Comparison of ENCODE assay signal across 8 cellular contexts in the genomic region with DNA sequence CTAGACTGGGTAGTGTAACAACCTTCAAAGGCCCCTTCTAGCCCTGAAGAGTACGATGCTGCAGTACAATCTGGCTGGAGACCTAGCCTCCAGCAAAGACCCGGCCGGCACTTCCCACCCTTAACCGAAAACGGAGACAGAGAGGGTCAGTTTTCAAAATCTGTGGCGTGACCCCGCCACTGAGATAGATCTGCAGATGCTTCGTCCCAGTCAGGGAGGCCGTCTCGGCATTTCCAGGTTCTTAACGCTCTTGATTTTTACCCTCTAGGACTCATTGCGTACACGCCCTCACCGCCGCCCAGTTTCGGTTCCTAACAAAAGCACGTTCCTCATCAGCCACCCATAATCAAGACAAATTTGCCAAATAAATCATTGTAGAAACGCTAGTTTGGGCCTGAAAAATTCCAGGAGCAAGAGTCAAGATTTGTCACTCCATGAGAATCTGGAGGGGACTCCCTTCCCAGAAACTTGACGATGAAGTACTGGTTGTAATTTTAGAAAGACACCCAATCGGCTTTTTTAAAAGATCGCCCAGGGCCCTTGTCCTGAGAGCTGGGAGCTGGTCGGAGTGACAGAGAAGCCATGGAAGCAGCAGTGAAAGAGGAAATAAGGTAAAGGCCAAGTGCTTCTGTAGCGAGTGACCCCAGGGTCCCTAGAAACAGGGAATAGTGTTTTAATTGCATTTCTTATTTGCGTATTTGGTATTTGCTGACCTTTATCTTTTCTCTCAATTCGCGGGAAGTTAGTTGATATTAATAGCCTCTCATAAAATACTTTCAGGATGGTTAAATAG. TPM values are rescaled to one million over a fixed set of nuclear protein-coding genes. Genes with fewer than 3 reads are reported as not detected.
DNase-seq lines count a peak whose midpoint lies in the region; ATAC-seq lines count a peak whose summit lies in the region.

No MANE protein-coding gene starts in this region.

- 24 to 33% methylated on average over 22 to 23 of the region's 26 CpGs for WGBS in mesodermal cell (ENCODE audit: insufficient coverage in 2 of 2), 2 experiments

- peaks cover 25% of the 10 kb centered on the region for H3K4me1 ChIP-seq in endocrine pancreas (ENCODE audit: control insufficient read depth, insufficient read depth, low read length)
- H3K4me1 ChIP-seq in mesodermal cell (ENCODE audit: control insufficient read depth, insufficient read depth, low read length, poor library complexity, severe bottlenecking), result peaks cover 8% of the 10 kb centered on the region

- peak overlapping the region; percentile 95 for H3K27ac ChIP-seq in mesodermal cell (ENCODE audit: low read depth, low read length, severe bottlenecking)

- peak; percentile 32 for ATAC-seq in GM18511 (IDR thresholded peaks at IDR 0.05; ENCODE audit: unreplicated experiment)
- peak; percentile 20 for ATAC-seq in HG02943 (IDR thresholded peaks at IDR 0.05; ENCODE audit: low read depth, unreplicated experiment)

- H3K9ac ChIP-seq in endocrine pancreas (ENCODE audit: control insufficient read depth, insufficient read depth, low read length), result peak overlapping the region; percentile 98

- peak overlapping the region; percentile 98 for H3K4me3 ChIP-seq in endocrine pancreas (ENCODE audit: control insufficient read depth, insufficient read depth, low read length)
- peak overlapping the region; percentile 72 for H3K4me3 ChIP-seq in mesodermal cell (ENCODE audit: extremely low read depth, insufficient read depth, low read length, poor library complexity, severe bottlenecking)

- H3K27me3 ChIP-seq in endocrine pancreas (ENCODE audit: control insufficient read depth, insufficient read depth, low read length), result no peaks in the 10 kb centered on the region

- H3K36me3 ChIP-seq in endocrine pancreas (ENCODE audit: control insufficient read depth, insufficient read depth, low read length), result no peaks in the 10 kb centered on the region
- H3K36me3 ChIP-seq in mesodermal cell (ENCODE audit: control insufficient read depth, insufficient read depth, low read length), result peaks cover 24% of the 10 kb centered on the region

- H3K9me3 ChIP-seq in endocrine pancreas (ENCODE audit: control insufficient read depth, low read length) (no peaks in the 10 kb centered on the region), mesodermal cell (ENCODE audit: control insufficient read depth, low read length) (no peaks in the 10 kb centered on the region)

- peak; percentile 25 for DNase-seq in NCI-H774 (lab: John Stamatoyannopoulos, UW)
- peak; percentile 18 to 31 (median 24) for DNase-seq in activated CD8-positive, alpha-beta memory T cell treated with anti-CD3 and anti-CD28 coated beads for 48 hours (ENCODE audit: low read depth in 2 of 3, low spot score in 2 of 3)
- peak; percentile 25 to 35 for DNase-seq in stimulated activated CD8-positive, alpha-beta memory T cell treated with anti-CD3 and anti-CD28 coated beads, Interleukin-15, amount 100 ng/mL, for 4 hours (ENCODE audit: low read depth in 2 of 2)
- no peak for DNase-seq in NCI-H1930 (lab: John Stamatoyannopoulos, UW)

RNA-seq across cellular contexts. Expression of gene TMEM87A, which starts 0.9 kb away (rescaled TPM):
- polyA plus RNA-seq in mesodermal cell (2013, experiment 1 of 2), result 49.5 TPM
- 44.8 TPM for polyA plus RNA-seq in mesodermal cell (2013, experiment 2 of 2)

RNA-seq across cellular contexts. Expression of gene GANC, which starts 1.1 kb away (rescaled TPM):
- 16.9 TPM for polyA plus RNA-seq in mesodermal cell (2013, experiment 1 of 2)
- polyA plus RNA-seq in mesodermal cell (2013, experiment 2 of 2), result 17.1 TPM

Comparison
In these comparisons a context has a peak if more than half of its experiments do, and no peak if none do; other contexts are left out.
1. DNase-seq: peak in NCI-H774 (single experiment), activated CD8-positive, alpha-beta memory T cell treated with anti-CD3 and anti-CD28 coated beads for 48 hours (3 of 3) and stimulated activated CD8-positive, alpha-beta memory T cell treated with anti-CD3 and anti-CD28 coated beads, Interleukin-15, amount 100 ng/mL, for 4 hours (2 of 2); none in NCI-H1930 (0 of 2).